ENCODE assay signal across 11 cellular contexts in the genomic region with DNA sequence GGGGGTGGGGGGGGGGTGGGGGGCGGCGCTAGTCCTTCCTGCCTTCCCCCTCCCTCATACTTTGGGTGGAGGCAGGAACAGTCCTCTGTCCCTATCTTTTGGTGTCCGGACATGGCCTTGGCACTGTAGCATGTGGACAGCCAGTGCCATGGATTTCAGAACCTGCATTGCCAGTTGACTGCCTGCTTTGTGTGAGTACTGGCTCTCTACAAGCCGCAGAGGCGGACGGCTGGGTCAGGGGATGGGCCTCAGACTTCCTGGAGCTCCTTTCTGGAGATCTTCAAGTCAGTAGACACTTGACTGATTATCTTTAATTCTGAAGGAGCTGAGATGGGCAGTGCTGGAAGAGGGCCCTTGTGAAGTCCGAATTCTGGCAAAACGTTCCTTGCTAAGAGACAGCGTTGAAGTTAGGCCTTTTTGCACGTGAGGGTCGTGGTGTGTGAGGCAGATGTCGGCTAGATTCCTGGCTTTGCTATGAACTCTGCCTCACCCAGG. TPM values are rescaled to one million over a fixed set of nuclear protein-coding genes. Genes with fewer than 3 reads are reported as not detected.
DNase-seq lines count a peak whose midpoint lies in the region; ATAC-seq, FAIRE-seq and TF ChIP-seq lines count a peak whose summit lies in the region.
"Had no signal": no experiment of that assay in that cellular context is flagged by ENCODE, and none has a peak within 500 bp of the region (broad histone marks: within the 10 kb centered on the region; RNA-seq: fewer than 3 reads in every experiment).

No MANE protein-coding gene starts in this region.

- H3K27ac ChIP-seq in ACC112 (ENCODE audit: low read depth, low read length) (peak overlapping the region; percentile 33; the same call in 1 of the 2 replicates), ovary (peak overlapping the region; percentile 7 to 91)

- H3K27me3 ChIP-seq in ACC112 (ENCODE audit: insufficient read depth, low read length), result no peaks in the 10 kb centered on the region
- H3K27me3 ChIP-seq in ovary, result no peaks in the 10 kb centered on the region
- H3K27me3 ChIP-seq: BE2C had no signal

- WGBS in ovary, 3 donors, result 4 to 13% (median 10%) methylated on average over 12 of the region's 12 CpGs

- FAIRE-seq in RCC 7860 (lab: Jason Lieb, UNC), result no peak
- FAIRE-seq: bronchial epithelial cell had no signal

- DNase-seq in SW480 (ENCODE audit: low spot score) (peak; percentile 49), globus pallidus (ENCODE audit: low spot score) (peak; percentile 84), ovary (peak; percentile 38 to 58 (median 56)), RCC 7860 (ENCODE audit: low spot score) (no peak), NCI-H1417 (lab: John Stamatoyannopoulos, UW) (no peak)
- DNase-seq: BE2C, T-cell had no signal

- intact Hi-C loops in ovary (cut with DNase I), result loop anchor here in 3 of 4 donors (5.0 to 10.0 kb wide), 3 partner anchors 54 to 76 kb away; no protein-coding TSS in a partner anchor

- H3K4me1 ChIP-seq in ACC112 (ENCODE audit: control insufficient read depth, insufficient read depth, low read length, unreplicated experiment) (peaks cover 6% of the 10 kb centered on the region), ovary (ENCODE audit: insufficient read depth) (peaks cover 21% of the 10 kb centered on the region)

- no peak for TF ChIP-seq CTCF in ovary (IDR thresholded peaks at IDR 0.05)

- no peak for TF ChIP-seq EP300 in ovary (IDR thresholded peaks at IDR 0.05)

- H3K4me3 ChIP-seq in ACC112 (ENCODE audit: low read depth, low read length) (peak overlapping the region; percentile 96), ovary (peak overlapping the region; percentile 53)

- H3K9me3 ChIP-seq in ovary, result no peaks in the 10 kb centered on the region
- H3K9me3 ChIP-seq: BE2C had no signal

- peaks cover 26% of the 10 kb centered on the region for H3K36me3 ChIP-seq in ACC112 (ENCODE audit: insufficient read depth, low read length)
- no peaks in the 10 kb centered on the region for H3K36me3 ChIP-seq in ovary
- H3K36me3 ChIP-seq: BE2C had no signal

- H2AFZ ChIP-seq in ACC112 (ENCODE audit: low read length, unreplicated experiment), result peak overlapping the region; percentile 86

- no peak for TF ChIP-seq POLR2A in ovary (IDR thresholded peaks at IDR 0.05)

- H3K79me2 ChIP-seq in ACC112 (ENCODE audit: control insufficient read depth, insufficient read depth, low read length, unreplicated experiment), result peaks cover 76% of the 10 kb centered on the region

- ATAC-seq in activated CD4-positive, CD25-positive, alpha-beta regulatory T cell treated with anti-CD3 and anti-CD28 coated beads, Interleukin-2, amount 50 U/mL, for 24 hours, result no peak
- ATAC-seq in HG03439 (IDR thresholded peaks at IDR 0.05; ENCODE audit: unreplicated experiment), result no peak
- ATAC-seq: T-cell had no signal

RNA-seq across cellular contexts. Expression of gene CLDN11, which starts 2.5 kb away (rescaled TPM):
- total RNA-seq in ovary, result 100 to 1,000 TPM in 3 of 7 donors, 10 to 100 TPM in 4; 75.1 to 247 (median 79.5) TPM
- 100 to 1,000 TPM; 125 to 254 TPM for polyA plus RNA-seq in ovary

Comparison
In these comparisons a context has a peak if more than half of its experiments do, and no peak if none do; other contexts are left out.
1. DNase-seq: peak in SW480 (single experiment), globus pallidus (single experiment) and ovary (5 of 5); none in RCC 7860 (single experiment) and NCI-H1417 (0 of 3).